ENCODE assay signal across 10 cellular contexts in the genomic region with DNA sequence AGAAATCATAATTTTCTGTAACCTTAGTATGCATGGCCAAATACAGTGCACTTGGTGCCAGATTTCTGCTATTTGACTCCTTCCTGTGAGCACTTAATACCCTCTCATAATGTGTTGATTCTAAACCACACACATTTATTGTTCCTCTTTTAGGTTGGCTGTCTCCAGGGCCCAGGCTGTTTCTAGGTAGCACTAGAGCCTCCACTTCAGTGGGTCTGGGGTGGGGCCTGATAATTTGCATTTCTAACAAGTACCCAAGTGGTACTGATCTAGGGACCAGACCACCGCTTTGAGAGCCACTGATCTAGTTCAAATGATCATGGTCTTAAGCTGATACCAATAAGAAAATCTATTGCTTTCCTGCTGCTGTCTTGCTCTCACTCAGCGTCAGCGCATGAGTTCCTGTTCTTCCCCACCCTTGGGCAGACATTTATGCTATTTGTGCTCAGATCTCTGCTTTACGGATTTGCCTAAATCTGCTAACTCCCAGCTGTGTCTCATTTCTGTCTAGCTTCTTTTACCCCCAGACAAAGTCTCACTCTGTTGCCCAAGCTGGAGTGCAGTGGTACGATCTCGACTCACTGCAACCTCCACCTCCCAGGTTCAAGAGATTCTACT. TPM values are rescaled to one million over a fixed set of nuclear protein-coding genes. Genes with fewer than 3 reads are reported as not detected.
DNase-seq lines count a peak whose midpoint lies in the region; ATAC-seq and TF ChIP-seq lines count a peak whose summit lies in the region.
"Had no signal": no experiment of that assay in that cellular context is flagged by ENCODE, and none has a peak within 500 bp of the region (broad histone marks: within the 10 kb centered on the region; RNA-seq: fewer than 3 reads in every experiment).

No MANE protein-coding gene starts in this region.

- peak; percentile 41 for ATAC-seq in Right ventricle myocardium superior (ENCODE audit: poor library complexity)
- peak; percentile 82 for ATAC-seq in HG03103 (IDR thresholded peaks at IDR 0.05; ENCODE audit: low read depth, unreplicated experiment)
- peak; percentile 77 to 93 for ATAC-seq in upper lobe of left lung (ENCODE audit: low FRiP score in 2 of 2)
- ATAC-seq in Right ventricle myocardium inferior: no peak
- ATAC-seq: activated CD8-positive, alpha-beta T cell treated with anti-CD3 and anti-CD28 coated beads for 36 hours had no signal

- WGBS in upper lobe of left lung, 2 donors: 55 to 56% methylated on average over 6 of the region's 6 CpGs

- H3K9me3 ChIP-seq in upper lobe of left lung (no peaks in the 10 kb centered on the region), WERI-Rb-1 (ENCODE audit: severe bottlenecking) (no peaks in the 10 kb centered on the region)
- H3K9me3 ChIP-seq: neutrophil had no signal

- peak in 1 of 4 donors; percentile 12 for TF ChIP-seq EP300 in upper lobe of left lung (IDR thresholded peaks at IDR 0.05)

- TF ChIP-seq POLR2A in upper lobe of left lung (IDR thresholded peaks at IDR 0.05): no peak

- H3K27ac ChIP-seq in upper lobe of left lung: peak overlapping the region; percentile 6 to 77 (median 46)
- no peak overlapping the region for H3K27ac ChIP-seq in WERI-Rb-1
- H3K27ac ChIP-seq: neutrophil had no signal

- H3K4me3 ChIP-seq in upper lobe of left lung (no peak overlapping the region), WERI-Rb-1 (ENCODE audit: low read depth, low read length) (no peak overlapping the region)

- H3K27me3 ChIP-seq in upper lobe of left lung (no peaks in the 10 kb centered on the region), WERI-Rb-1 (ENCODE audit: insufficient read depth, low read depth, severe bottlenecking) (no peaks in the 10 kb centered on the region)
- H3K27me3 ChIP-seq: neutrophil had no signal

- TF ChIP-seq CTCF in upper lobe of left lung (IDR thresholded peaks at IDR 0.05) (no peak), WERI-Rb-1 (IDR thresholded peaks at IDR 0.05; ENCODE audit: low read depth, low read length) (no peak)

- DNase-seq in Right ventricle myocardium superior (no peak), cardiac septum (ENCODE audit: low spot score) (no peak), NCI-H2196 treated with DMSO at 0.1 percent for 48 hours (lab: John Stamatoyannopoulos, UW; ENCODE audit: unreplicated experiment) (peak; percentile 53), upper lobe of left lung (peak in 1 of 2 donors; percentile 77), WERI-Rb-1 (no peak), cerebellar cortex (ENCODE audit: low spot score) (no peak), Right ventricle myocardium inferior (ENCODE audit: missing footprints) (no peak)
- DNase-seq: activated CD8-positive, alpha-beta T cell treated with anti-CD3 and anti-CD28 coated beads for 36 hours had no signal

- peaks cover 0 to 13% (median 5%) of the 10 kb centered on the region in 4 donors for H3K4me1 ChIP-seq in upper lobe of left lung

- H3K36me3 ChIP-seq in upper lobe of left lung (no peaks in the 10 kb centered on the region), WERI-Rb-1 (peaks cover 4% of the 10 kb centered on the region; the same call in 1 of the 2 replicates)
- H3K36me3 ChIP-seq: neutrophil had no signal

- intact Hi-C loops in Right ventricle myocardium superior (cut with DNase I): no loop called here
- intact Hi-C loops in cardiac septum (cut with DNase I): no loop called here
- intact Hi-C loops in Right ventricle myocardium inferior (cut with DNase I): no loop called here

RNA-seq across cellular contexts. Expression of a gene that starts 7.4 kb away (rescaled TPM):
- total RNA-seq in Right ventricle myocardium superior: 31.4 TPM
- total RNA-seq in cardiac septum: 23.2 TPM
- 10 to 100 TPM; 13.8 to 45.8 (median 27.6) TPM for total RNA-seq in upper lobe of left lung
- total RNA-seq in Right ventricle myocardium inferior: 33.4 TPM

RNA-seq across cellular contexts. Expression of a gene that starts 7.4 kb away (rescaled TPM):
- 2.2 TPM for total RNA-seq in Right ventricle myocardium superior
- 2.3 TPM for total RNA-seq in cardiac septum
- 1 to 10 TPM; 4.9 to 8.7 (median 7.2) TPM for total RNA-seq in upper lobe of left lung
- total RNA-seq in Right ventricle myocardium inferior: 3.0 TPM
